In the genomic region with DNA sequence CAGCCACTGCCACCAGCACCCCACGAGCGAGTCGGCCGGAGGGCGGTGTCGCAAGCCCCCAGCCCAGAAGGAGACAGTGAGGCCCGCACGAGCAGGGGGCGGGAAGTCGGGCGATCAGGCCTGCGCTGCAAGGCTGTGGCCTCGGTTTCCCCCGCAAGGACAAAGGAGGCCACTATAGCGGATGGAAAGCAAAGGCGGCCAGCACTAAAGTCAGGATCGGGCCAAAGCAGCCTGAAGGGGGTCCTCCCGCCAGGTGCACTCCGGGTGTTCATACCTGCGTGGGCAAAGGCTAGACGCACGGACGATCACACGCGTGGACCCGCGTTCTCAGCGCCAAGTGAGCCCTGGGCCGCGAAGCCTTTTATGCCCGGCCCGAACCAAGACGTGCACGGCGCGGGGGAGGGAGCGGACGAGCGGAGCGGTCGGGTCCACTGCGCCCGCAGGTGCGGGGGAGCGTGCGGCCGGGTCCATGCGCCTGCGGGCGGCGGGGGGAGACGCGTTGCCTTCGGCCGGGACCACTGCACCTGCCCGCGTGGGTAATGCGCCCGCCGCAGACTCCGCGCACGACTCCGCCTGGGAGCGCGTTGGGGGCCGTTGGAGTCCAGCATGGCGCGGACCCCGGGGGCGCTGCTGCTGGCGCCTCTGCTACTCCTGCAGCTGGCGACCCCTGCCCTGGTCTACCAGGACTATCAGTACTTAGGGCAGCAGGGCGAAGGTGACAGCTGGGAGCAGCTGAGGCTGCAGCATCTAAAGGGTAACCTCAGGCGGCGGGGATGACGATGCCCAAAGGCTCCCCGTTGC, we compare ENCODE assay signal across 1 cellular context.
TF ChIP-seq lines count a peak whose summit lies in the region.

PRDX2 (minus strand) TSS at position 335 of the 801 bp plus-strand sequence. CDS start 539 bp downstream, outside the sequence.
THSD8 (plus strand) TSS at position 604 of the 801 bp plus-strand sequence; CDS start at position 607, 3 bp downstream.

TF ChIP-seq in K562, 482 proteins besides CTCF, POLR2A, EP300 and RAD21 (continued from another document and continues in another):
- TF ChIP-seq ZNF274 (IDR thresholded peaks at IDR 0.05; ENCODE audit: borderline replicate concordance, low read depth, low read length), result no peak; the same call in 1 of the 2 replicates
- peak; percentile 100 for TF ChIP-seq ATF7 (IDR thresholded peaks at IDR 0.05)
- TF ChIP-seq HBP1 (CRISPR knock-in tag; IDR thresholded peaks at IDR 0.05), result 0 out of 2 replicates have a peak, but pooled peaks have one; percentile 32
- peak in 1 of 2 experiments; percentile 39; a peak in 1 of 4 replicates for TF ChIP-seq TBL1XR1 (IDR thresholded peaks at IDR 0.05; ENCODE audit: low read length in 2 of 2)
- peak; percentile 58 for TF ChIP-seq SAP30 (IDR thresholded peaks at IDR 0.05; ENCODE audit: borderline replicate concordance, insufficient read depth, low read depth, low read length, poor library complexity, severe bottlenecking)
- TF ChIP-seq FOXK2 (conservative IDR thresholded peaks at IDR 0.05 in 1 of 2, IDR thresholded peaks at IDR 0.05 in 1 of 2; ENCODE audit: low read depth in 2 of 2), result peak in 1 of 2 experiments; percentile 99; a peak in 2 of 4 replicates
- no peak for TF ChIP-seq DMBX1 (CRISPR knock-in tag; IDR thresholded peaks at IDR 0.05; ENCODE audit: borderline replicate concordance)
- TF ChIP-seq ELK1 (CRISPR knock-in tag; IDR thresholded peaks at IDR 0.05), result no peak
- peak; percentile 90 for TF ChIP-seq TOE1 (IDR thresholded peaks at IDR 0.05; ENCODE audit: borderline replicate concordance)
- no peak; the same call in 1 of the 2 replicates for TF ChIP-seq TOE1 (CRISPR knock-in tag; IDR thresholded peaks at IDR 0.05; ENCODE audit: borderline replicate concordance, low read depth)
- TF ChIP-seq NCOA4 (IDR thresholded peaks at IDR 0.05; ENCODE audit: partially characterized antibody), result no peak
- TF ChIP-seq, protein P1, sequence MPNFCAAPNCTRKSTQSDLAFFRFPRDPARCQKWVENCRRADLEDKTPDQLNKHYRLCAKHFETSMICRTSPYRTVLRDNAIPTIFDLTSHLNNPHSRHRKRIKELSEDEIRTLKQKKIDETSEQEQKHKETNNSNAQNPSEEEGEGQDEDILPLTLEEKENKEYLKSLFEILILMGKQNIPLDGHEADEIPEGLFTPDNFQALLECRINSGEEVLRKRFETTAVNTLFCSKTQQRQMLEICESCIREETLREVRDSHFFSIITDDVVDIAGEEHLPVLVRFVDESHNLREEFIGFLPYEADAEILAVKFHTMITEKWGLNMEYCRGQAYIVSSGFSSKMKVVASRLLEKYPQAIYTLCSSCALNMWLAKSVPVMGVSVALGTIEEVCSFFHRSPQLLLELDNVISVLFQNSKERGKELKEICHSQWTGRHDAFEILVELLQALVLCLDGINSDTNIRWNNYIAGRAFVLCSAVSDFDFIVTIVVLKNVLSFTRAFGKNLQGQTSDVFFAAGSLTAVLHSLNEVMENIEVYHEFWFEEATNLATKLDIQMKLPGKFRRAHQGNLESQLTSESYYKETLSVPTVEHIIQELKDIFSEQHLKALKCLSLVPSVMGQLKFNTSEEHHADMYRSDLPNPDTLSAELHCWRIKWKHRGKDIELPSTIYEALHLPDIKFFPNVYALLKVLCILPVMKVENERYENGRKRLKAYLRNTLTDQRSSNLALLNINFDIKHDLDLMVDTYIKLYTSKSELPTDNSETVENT (CRISPR knock-in tag; IDR thresholded peaks at IDR 0.05), result 0 out of 2 replicates have a peak, but pooled peaks have one; percentile 44
- TF ChIP-seq NFATC3 (IDR thresholded peaks at IDR 0.05), result no peak
- TF ChIP-seq, protein P2, sequence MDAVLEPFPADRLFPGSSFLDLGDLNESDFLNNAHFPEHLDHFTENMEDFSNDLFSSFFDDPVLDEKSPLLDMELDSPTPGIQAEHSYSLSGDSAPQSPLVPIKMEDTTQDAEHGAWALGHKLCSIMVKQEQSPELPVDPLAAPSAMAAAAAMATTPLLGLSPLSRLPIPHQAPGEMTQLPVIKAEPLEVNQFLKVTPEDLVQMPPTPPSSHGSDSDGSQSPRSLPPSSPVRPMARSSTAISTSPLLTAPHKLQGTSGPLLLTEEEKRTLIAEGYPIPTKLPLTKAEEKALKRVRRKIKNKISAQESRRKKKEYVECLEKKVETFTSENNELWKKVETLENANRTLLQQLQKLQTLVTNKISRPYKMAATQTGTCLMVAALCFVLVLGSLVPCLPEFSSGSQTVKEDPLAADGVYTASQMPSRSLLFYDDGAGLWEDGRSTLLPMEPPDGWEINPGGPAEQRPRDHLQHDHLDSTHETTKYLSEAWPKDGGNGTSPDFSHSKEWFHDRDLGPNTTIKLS (IDR thresholded peaks at IDR 0.05; ENCODE audit: borderline replicate concordance, low read depth), result peak; percentile 45
- TF ChIP-seq ZNF444 (CRISPR knock-in tag; IDR thresholded peaks at IDR 0.05), result no peak
- TF ChIP-seq, protein P3, sequence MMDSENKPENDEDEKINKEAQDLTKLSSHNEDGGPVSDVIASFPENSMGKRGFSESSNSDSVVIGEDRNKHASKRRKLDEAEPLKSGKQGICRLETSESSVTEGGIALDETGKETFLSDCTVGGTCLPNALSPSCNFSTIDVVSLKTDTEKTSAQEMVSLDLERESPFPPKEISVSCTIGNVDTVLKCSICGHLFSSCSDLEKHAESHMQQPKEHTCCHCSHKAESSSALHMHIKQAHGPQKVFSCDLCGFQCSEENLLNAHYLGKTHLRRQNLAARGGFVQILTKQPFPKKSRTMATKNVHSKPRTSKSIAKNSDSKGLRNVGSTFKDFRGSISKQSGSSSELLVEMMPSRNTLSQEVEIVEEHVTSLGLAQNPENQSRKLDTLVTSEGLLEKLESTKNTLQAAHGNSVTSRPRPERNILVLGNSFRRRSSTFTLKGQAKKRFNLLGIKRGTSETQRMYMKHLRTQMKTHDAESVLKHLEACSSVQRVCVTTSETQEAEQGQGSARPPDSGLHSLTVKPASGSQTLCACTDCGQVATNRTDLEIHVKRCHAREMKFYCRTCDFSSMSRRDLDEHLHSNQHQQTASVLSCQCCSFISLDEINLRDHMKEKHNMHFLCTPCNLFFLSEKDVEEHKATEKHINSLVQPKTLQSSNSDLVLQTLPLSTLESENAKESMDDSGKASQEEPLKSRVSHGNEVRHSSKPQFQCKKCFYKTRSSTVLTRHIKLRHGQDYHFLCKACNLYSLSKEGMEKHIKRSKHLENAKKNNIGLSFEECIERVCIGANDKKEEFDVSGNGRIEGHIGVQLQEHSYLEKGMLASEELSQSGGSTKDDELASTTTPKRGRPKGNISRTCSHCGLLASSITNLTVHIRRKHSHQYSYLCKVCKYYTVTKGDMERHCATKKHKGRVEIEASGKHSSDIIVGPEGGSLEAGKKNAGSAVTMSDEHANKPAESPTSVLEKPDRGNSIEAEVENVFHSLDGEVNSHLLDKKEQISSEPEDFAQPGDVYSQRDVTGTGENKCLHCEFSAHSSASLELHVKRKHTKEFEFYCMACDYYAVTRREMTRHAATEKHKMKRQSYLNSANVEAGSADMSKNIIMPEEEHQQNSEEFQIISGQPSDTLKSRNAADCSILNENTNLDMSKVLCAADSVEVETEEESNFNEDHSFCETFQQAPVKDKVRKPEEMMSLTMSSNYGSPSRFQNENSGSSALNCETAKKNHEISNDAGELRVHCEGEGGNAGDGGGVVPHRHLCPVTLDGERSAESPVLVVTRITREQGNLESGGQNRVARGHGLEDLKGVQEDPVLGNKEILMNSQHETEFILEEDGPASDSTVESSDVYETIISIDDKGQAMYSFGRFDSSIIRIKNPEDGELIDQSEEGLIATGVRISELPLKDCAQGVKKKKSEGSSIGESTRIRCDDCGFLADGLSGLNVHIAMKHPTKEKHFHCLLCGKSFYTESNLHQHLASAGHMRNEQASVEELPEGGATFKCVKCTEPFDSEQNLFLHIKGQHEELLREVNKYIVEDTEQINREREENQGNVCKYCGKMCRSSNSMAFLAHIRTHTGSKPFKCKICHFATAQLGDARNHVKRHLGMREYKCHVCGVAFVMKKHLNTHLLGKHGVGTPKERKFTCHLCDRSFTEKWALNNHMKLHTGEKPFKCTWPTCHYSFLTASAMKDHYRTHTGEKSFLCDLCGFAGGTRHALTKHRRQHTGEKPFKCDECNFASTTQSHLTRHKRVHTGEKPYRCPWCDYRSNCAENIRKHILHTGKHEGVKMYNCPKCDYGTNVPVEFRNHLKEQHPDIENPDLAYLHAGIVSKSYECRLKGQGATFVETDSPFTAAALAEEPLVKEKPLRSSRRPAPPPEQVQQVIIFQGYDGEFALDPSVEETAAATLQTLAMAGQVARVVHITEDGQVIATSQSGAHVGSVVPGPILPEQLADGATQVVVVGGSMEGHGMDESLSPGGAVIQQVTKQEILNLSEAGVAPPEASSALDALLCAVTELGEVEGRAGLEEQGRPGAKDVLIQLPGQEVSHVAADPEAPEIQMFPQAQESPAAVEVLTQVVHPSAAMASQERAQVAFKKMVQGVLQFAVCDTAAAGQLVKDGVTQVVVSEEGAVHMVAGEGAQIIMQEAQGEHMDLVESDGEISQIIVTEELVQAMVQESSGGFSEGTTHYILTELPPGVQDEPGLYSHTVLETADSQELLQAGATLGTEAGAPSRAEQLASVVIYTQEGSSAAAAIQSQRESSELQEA (IDR thresholded peaks at IDR 0.05; ENCODE audit: low read depth), result no peak
- TF ChIP-seq C11orf30 (IDR thresholded peaks at IDR 0.05; ENCODE audit: low read depth), result no peak; the same call in 1 of the 2 replicates
- TF ChIP-seq SMARCA5 (IDR thresholded peaks at IDR 0.05), result peak; percentile 25; the same call in 1 of the 2 replicates
- peak; percentile 58 for TF ChIP-seq HMGXB4 (CRISPR knock-in tag; IDR thresholded peaks at IDR 0.05)
- TF ChIP-seq ATF1 (CRISPR knock-in tag; IDR thresholded peaks at IDR 0.05), result no peak
- TF ChIP-seq ATF1 (tag; IDR thresholded peaks at IDR 0.05), result peak; percentile 88
- TF ChIP-seq ZNF232 (CRISPR knock-in tag; IDR thresholded peaks at IDR 0.05), result 0 out of 2 replicates have a peak, but pooled peaks have one; percentile 87
- TF ChIP-seq MED1 (CRISPR knock-in tag; IDR thresholded peaks at IDR 0.05; ENCODE audit: borderline replicate concordance), result no peak
- TF ChIP-seq SIN3B (IDR thresholded peaks at IDR 0.05; ENCODE audit: low read depth), result peak; percentile 16; the same call in 1 of the 2 replicates
- peak; percentile 48; the same call in 1 of the 2 replicates for TF ChIP-seq DPF2 (IDR thresholded peaks at IDR 0.05)
- peak; percentile 99 for TF ChIP-seq PCBP1 (IDR thresholded peaks at IDR 0.05; ENCODE audit: low read depth, low read length, poor library complexity, severe bottlenecking)
- no peak for TF ChIP-seq LARP7 (IDR thresholded peaks at IDR 0.05)
- no peak for TF ChIP-seq ZNF699 (CRISPR knock-in tag; IDR thresholded peaks at IDR 0.05; ENCODE audit: insufficient replicate concordance)
- TF ChIP-seq ZBTB2 (IDR thresholded peaks at IDR 0.05), result 0 out of 2 replicates have a peak, but pooled peaks have one; percentile 30
- TF ChIP-seq PML (IDR thresholded peaks at IDR 0.05; ENCODE audit: low read length), result peak; percentile 67
